ENCODE assay signal across 9 cellular contexts in the genomic region with DNA sequence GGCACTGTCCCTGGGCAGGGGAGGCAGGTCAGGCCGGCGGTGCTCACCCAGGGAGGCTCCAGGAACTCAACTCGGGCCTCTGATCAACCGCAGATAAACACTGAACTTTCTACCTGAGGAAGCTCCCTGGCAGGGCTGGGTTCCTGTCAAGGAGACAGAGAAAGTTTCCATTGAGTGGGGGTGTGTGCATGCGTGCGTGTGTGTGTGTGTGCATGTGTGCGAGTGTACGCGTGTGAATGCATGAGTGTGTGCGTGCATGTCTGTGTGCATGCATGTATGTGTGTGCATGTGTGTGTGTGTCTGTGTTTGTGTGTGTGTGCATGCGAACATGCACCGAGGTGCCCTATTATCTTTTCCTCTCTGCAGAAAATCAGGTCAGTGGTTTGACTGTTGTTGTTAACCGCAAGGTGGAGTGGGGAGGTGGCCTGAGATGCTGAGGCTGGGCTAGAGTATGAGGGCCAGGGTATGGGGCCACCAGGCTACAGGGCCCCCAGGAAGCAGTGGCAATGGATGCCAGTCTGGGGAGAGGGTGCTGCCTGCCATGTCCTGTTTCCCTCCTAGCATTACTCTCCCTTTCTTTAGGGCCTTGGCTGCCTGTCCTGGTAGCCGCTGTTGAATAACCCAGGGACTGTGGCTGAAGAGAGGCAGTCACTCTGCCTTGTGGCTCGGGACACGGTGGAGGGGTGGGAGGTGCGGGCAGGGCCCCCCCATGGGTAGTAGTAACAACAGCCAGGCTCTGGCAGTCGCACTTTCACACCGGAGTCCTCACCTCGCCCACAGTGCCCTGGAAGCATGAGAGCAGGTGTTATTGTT. TPM values are rescaled to one million over a fixed set of nuclear protein-coding genes. Genes with fewer than 3 reads are reported as not detected.
A peak's percentile ranks its signal among the peaks of the same experiment; 100 is the strongest.
DNase-seq lines count a peak whose midpoint lies in the region; ATAC-seq and TF ChIP-seq lines count a peak whose summit lies in the region.
"Had no signal": no experiment of that assay in that cellular context is flagged by ENCODE, and none has a peak within 500 bp of the region (broad histone marks: within the 10 kb centered on the region; RNA-seq: fewer than 3 reads in every experiment).

No MANE protein-coding gene starts in this region.

- DNase-seq in activated naive CD4-positive, alpha-beta T cell treated with anti-CD3 and anti-CD28 coated beads, Interleukin-2, amount 50 U/mL, for 16 hours = peak; percentile 63
- DNase-seq in mesendoderm = no peak
- no peak for DNase-seq in stomach
- no peak for DNase-seq in GM03348 (ENCODE audit: low spot score)
- no peak for DNase-seq in NCI-H345 (lab: John Stamatoyannopoulos, UW)
- DNase-seq: NCI-H187 had no signal

- H3K79me2 ChIP-seq in mesendoderm (ENCODE audit: control insufficient read depth, insufficient read depth, low read length) = no peaks in the 10 kb centered on the region

- H3K9me3 Mint-ChIP-seq in T-helper 1 cell treated with Interleukin-12 subunit alpha and Interleukin-12 subunit beta and Interleukin-4 antibody, amounts not matched to agents 30 μg/mL and 1 μg/mL, for 36 hours = no peaks in the 10 kb centered on the region

- H3K18ac ChIP-seq in mesendoderm (ENCODE audit: low read length) = no peak overlapping the region

- no peaks in the 10 kb centered on the region for H3K79me1 ChIP-seq in mesendoderm (ENCODE audit: low read length)

- H3K36me3 Mint-ChIP-seq in T-helper 1 cell treated with Interleukin-12 subunit alpha and Interleukin-12 subunit beta and Interleukin-4 antibody, amounts not matched to agents 30 μg/mL and 1 μg/mL, for 36 hours (ENCODE audit: low read depth) = peaks cover 6% of the 10 kb centered on the region

- no peak overlapping the region for H2BK15ac ChIP-seq in mesendoderm (replicated peaks; ENCODE audit: low read depth)

- no peak overlapping the region for H2BK5ac ChIP-seq in mesendoderm (ENCODE audit: low read length)

- TF ChIP-seq CTCF in stomach (IDR thresholded peaks at IDR 0.05) = no peak

- H3K27ac ChIP-seq in mesendoderm (ENCODE audit: low read depth, low read length) (no peak overlapping the region), stomach (peak overlapping the region; percentile 66 to 94 (median 92))

- H3K4me1 ChIP-seq in mesendoderm (ENCODE audit: control insufficient read depth, low read depth, low read length) = peaks cover 12% of the 10 kb centered on the region
- peaks cover 33 to 61% (median 44%) of the 10 kb centered on the region in 4 donors for H3K4me1 ChIP-seq in stomach

- TF ChIP-seq EP300 in stomach (IDR thresholded peaks at IDR 0.05) = no peak

- H3K36me3 ChIP-seq in mesendoderm (ENCODE audit: control insufficient read depth, insufficient read depth, low read length) (no peaks in the 10 kb centered on the region), stomach (no peaks in the 10 kb centered on the region)

- no peak for ATAC-seq in GM18870 (IDR thresholded peaks at IDR 0.05; ENCODE audit: unreplicated experiment)
- no peak for ATAC-seq in GM18858 (IDR thresholded peaks at IDR 0.05; ENCODE audit: unreplicated experiment)

- H3K9me3 ChIP-seq in stomach = no peaks in the 10 kb centered on the region

- no peak overlapping the region for H3K9ac ChIP-seq in mesendoderm (ENCODE audit: low read length)

- peaks cover 2% of the 10 kb centered on the region for H3K27me3 Mint-ChIP-seq in T-helper 1 cell treated with Interleukin-12 subunit alpha and Interleukin-12 subunit beta and Interleukin-4 antibody, amounts not matched to agents 30 μg/mL and 1 μg/mL, for 36 hours (ENCODE audit: low read depth)

- WGBS in mesendoderm (ENCODE audit: extremely low coverage, insufficient coverage, low lambda C conversion rate) = no CpG with 5 or more reads among the region's 20 CpGs
- 70 to 85% (median 73%) methylated on average over 15 to 20 of the region's 20 CpGs for WGBS in stomach, 5 donors

- no peak overlapping the region for H4K8ac ChIP-seq in mesendoderm (ENCODE audit: low read depth, low read length)

- no peak overlapping the region for H3K56ac ChIP-seq in mesendoderm (ENCODE audit: low read length)

- no peak overlapping the region for H3K4ac ChIP-seq in mesendoderm (ENCODE audit: low read depth, low read length)

- TF ChIP-seq POLR2A in stomach (IDR thresholded peaks at IDR 0.05) = no peak

- no peak overlapping the region for H2AK5ac ChIP-seq in mesendoderm (ENCODE audit: low read length)

- no peak overlapping the region for H4K5ac ChIP-seq in mesendoderm (ENCODE audit: low read length)

- H3K4me3 ChIP-seq in mesendoderm (ENCODE audit: low read length) (no peak overlapping the region), stomach (no peak overlapping the region)

- no peak overlapping the region for H3K4me2 ChIP-seq in mesendoderm (ENCODE audit: low read length)

- intact Hi-C loops in stomach (cut with DNase I; ENCODE audit: low total_unique reads) = no loop called here

- peaks cover 66% of the 10 kb centered on the region for H3K4me1 Mint-ChIP-seq in T-helper 1 cell treated with Interleukin-12 subunit alpha and Interleukin-12 subunit beta and Interleukin-4 antibody, amounts not matched to agents 30 μg/mL and 1 μg/mL, for 36 hours (ENCODE audit: low read depth)

- no peak overlapping the region for H2BK120ac ChIP-seq in mesendoderm (ENCODE audit: low read depth, low read length)

- H3K27me3 ChIP-seq in mesendoderm (ENCODE audit: insufficient read depth, low read length, poor library complexity) (no peaks in the 10 kb centered on the region), stomach (no peaks in the 10 kb centered on the region)

- peak overlapping the region; percentile 82 for H3K27ac Mint-ChIP-seq in T-helper 1 cell treated with Interleukin-12 subunit alpha and Interleukin-12 subunit beta and Interleukin-4 antibody, amounts not matched to agents 30 μg/mL and 1 μg/mL, for 36 hours

- H3K23ac ChIP-seq in mesendoderm (ENCODE audit: low read length) = peak overlapping the region; percentile 33

- peak overlapping the region; percentile 69 for H3K4me3 Mint-ChIP-seq in T-helper 1 cell treated with Interleukin-12 subunit alpha and Interleukin-12 subunit beta and Interleukin-4 antibody, amounts not matched to agents 30 μg/mL and 1 μg/mL, for 36 hours

RNA-seq across cellular contexts. Expression of gene CCR7, which starts 24.0 kb away (rescaled TPM):
- 3.8 TPM for polyA plus RNA-seq in mesendoderm (2013, experiment 1 of 2)
- 3.8 TPM for polyA plus RNA-seq in mesendoderm (2013, experiment 2 of 2)
- total RNA-seq in stomach = 1 to 10 TPM in 1 of 5 donors, not detected in 4; 3.1 TPM
- polyA plus RNA-seq in stomach = 1 to 10 TPM in 1 of 3 donors, under 1 TPM in 1, not detected in 1; 0.92 to 1.4 TPM

RNA-seq across cellular contexts. Expression of gene TNS4, which starts 39.8 kb away (rescaled TPM):
- polyA plus RNA-seq in mesendoderm (2013, experiment 1 of 2) = 5.7 TPM
- polyA plus RNA-seq in mesendoderm (2013, experiment 2 of 2) = 4.9 TPM
- 1 to 10 TPM in 1 of 5 donors, under 1 TPM in 3, not detected in 1; 0.18 to 3.5 (median 0.59) TPM for total RNA-seq in stomach
- 10 to 100 TPM in 1 of 3 donors, under 1 TPM in 1, not detected in 1; 0.62 to 23.2 TPM for polyA plus RNA-seq in stomach
